Comparison of ENCODE assay signal across 15 cellular contexts in genomic region chr9:83431470-83432060, GRCh38.
DNase-seq lines count a peak whose midpoint lies in the region; ATAC-seq and TF ChIP-seq lines count a peak whose summit lies in the region.
"Had no signal": no experiment of that assay in that cellular context is flagged by ENCODE, and none has a peak within 500 bp of the region (broad histone marks: within the 10 kb centered on the region; RNA-seq: fewer than 3 reads in every experiment).

No MANE protein-coding gene starts in this region.

- H3K4me2 ChIP-seq in GM23248 (ENCODE audit: unreplicated experiment) = peak overlapping the region; percentile 18
- H3K4me2 ChIP-seq: BLaER1 had no signal

- WGBS in GM23248 (ENCODE audit: low coverage in 1 of 2, low lambda C conversion rate in 2 of 2, missing lambda C conversion rate in 2 of 2), 2 experiments = 61 to 72% methylated on average over 3 of the region's 3 CpGs

- H3K27me3 ChIP-seq in GM23248 (replicated peaks; ENCODE audit: insufficient read depth) (no peaks in the 10 kb centered on the region), SJSA1 (replicated peaks) (no peaks in the 10 kb centered on the region), Caco-2 (replicated peaks; ENCODE audit: control insufficient read depth, insufficient read depth, low read length) (no peaks in the 10 kb centered on the region)
- H3K27me3 ChIP-seq: BLaER1, uterus had no signal

- H3K4me3 ChIP-seq in GM23248 = no peak overlapping the region
- no peak overlapping the region for H3K4me3 ChIP-seq in SJSA1
- H3K4me3 ChIP-seq in Caco-2 (ENCODE audit: low read depth, low read length) = no peak overlapping the region
- H3K4me3 ChIP-seq: BLaER1, uterus had no signal

- DNase-seq in GM23248 (no peak), SJSA1 (ENCODE audit: low read depth in 1 of 2, low spot score in 2 of 2) (no peak), left cardiac atrium (peak; percentile 46), renal cortical epithelial cell (ENCODE audit: low read depth) (peak; percentile 25), Caco-2 (no peak)
- DNase-seq in activated T-cell treated with anti-CD3 and anti-CD28 coated beads, Interleukin-2, amount 50 U/mL, for 4 hours = no peak
- DNase-seq: activated CD4-positive, alpha-beta T cell treated with anti-CD3 and anti-CD28 coated beads, Interleukin-2, amount 10 ng/mL, durations not matched to agents 24 days and 14 days; activated naive CD4-positive, alpha-beta T cell treated with Interleukin-2 at 50 U/mL for 16 hours; NCI-H524 treated with DMSO at 0.1 percent for 48 hours; retina had no signal

- H2AFZ ChIP-seq in GM23248 = no peak overlapping the region

- no TSS peak for BruUV-seq in Caco-2 (replicated peaks; lab: Mats Ljungman, UMichigan)

- H3K79me2 ChIP-seq in GM23248 (ENCODE audit: insufficient read depth) = no peaks in the 10 kb centered on the region

- peak; percentile 39 to 48 for ATAC-seq in left cardiac atrium
- no peak for ATAC-seq in GM18861 (IDR thresholded peaks at IDR 0.05; ENCODE audit: unreplicated experiment)
- no peak for ATAC-seq in HG03139 (IDR thresholded peaks at IDR 0.05; ENCODE audit: unreplicated experiment)
- ATAC-seq in activated T-cell treated with anti-CD3 and anti-CD28 coated beads, Interleukin-2, amount 50 U/mL, for 4 hours = no peak

- peaks cover 13% of the 10 kb centered on the region for H3K4me1 ChIP-seq in GM23248 (ENCODE audit: insufficient read depth)
- H3K4me1 ChIP-seq in SJSA1 (replicated peaks) = peaks cover 34% of the 10 kb centered on the region
- H3K4me1 ChIP-seq in Caco-2 = no peaks in the 10 kb centered on the region
- H3K4me1 ChIP-seq: BLaER1 had no signal

- H3K9me3 Mint-ChIP-seq in activated T-cell treated with anti-CD3 and anti-CD28 coated beads, Interleukin-2, amount 50 U/mL, for 4 hours = no peaks in the 10 kb centered on the region
- no peaks in the 10 kb centered on the region for H3K9me3 Mint-ChIP-seq in Caco-2 (ENCODE audit: unreplicated experiment)
- H3K9me3 Mint-ChIP-seq: activated CD4-positive, alpha-beta T cell treated with anti-CD3 and anti-CD28 coated beads, Interleukin-2, amount 10 ng/mL, durations not matched to agents 24 days and 14 days; memory B cell had no signal

- TF ChIP-seq CTCF in Caco-2 (IDR thresholded peaks at IDR 0.05; ENCODE audit: insufficient read depth in 1 of 2, low read depth in 1 of 2, low read length in 1 of 2, severe bottlenecking in 1 of 2, unreplicated experiment in 1 of 2) = no peak

- no peak overlapping the region for H3K4me3 Mint-ChIP-seq in activated T-cell treated with anti-CD3 and anti-CD28 coated beads, Interleukin-2, amount 50 U/mL, for 4 hours
- H3K4me3 Mint-ChIP-seq in Caco-2 (ENCODE audit: unreplicated experiment) = no peak overlapping the region
- H3K4me3 Mint-ChIP-seq: activated CD4-positive, alpha-beta T cell treated with anti-CD3 and anti-CD28 coated beads, Interleukin-2, amount 10 ng/mL, durations not matched to agents 24 days and 14 days; memory B cell had no signal

- in situ Hi-C loops in GM23248 (cut with MboI) = no loop called here

- CTCF ChIA-PET in Caco-2 (lab: Charles Lee) = interaction anchor here (0.6 kb wide), 1 partner anchor 113 kb away, joined by 3 read pairs; no protein-coding TSS in a partner anchor

- H3K9me3 ChIP-seq in GM23248 (ENCODE audit: low read depth) (no peaks in the 10 kb centered on the region), SJSA1 (replicated peaks) (no peaks in the 10 kb centered on the region), Caco-2 (no peaks in the 10 kb centered on the region)
- H3K9me3 ChIP-seq: BLaER1, uterus had no signal

- H3K9ac ChIP-seq in GM23248 = no peak overlapping the region
- H3K9ac ChIP-seq: BLaER1 had no signal

- intact Hi-C loops in left cardiac atrium (cut with DNase I) (no loop called here), Caco-2 (cut with micrococcal nuclease; ENCODE audit: unreplicated experiment) (no loop called here)

- POLR2A ChIA-PET in Caco-2 (lab: Charles Lee) = no interaction called here

- H3K36me3 Mint-ChIP-seq in activated T-cell treated with anti-CD3 and anti-CD28 coated beads, Interleukin-2, amount 50 U/mL, for 4 hours (ENCODE audit: insufficient read depth) = no peaks in the 10 kb centered on the region
- H3K36me3 Mint-ChIP-seq in Caco-2 (ENCODE audit: insufficient read depth, unreplicated experiment) = no peaks in the 10 kb centered on the region
- H3K36me3 Mint-ChIP-seq: memory B cell had no signal

- H3K27ac ChIP-seq in GM23248 (no peak overlapping the region), SJSA1 (peak overlapping the region; percentile 86)
- H3K27ac ChIP-seq: BLaER1 had no signal

- no peak overlapping the region for H3K27ac Mint-ChIP-seq in Caco-2 (ENCODE audit: unreplicated experiment)
- H3K27ac Mint-ChIP-seq: activated CD4-positive, alpha-beta T cell treated with anti-CD3 and anti-CD28 coated beads, Interleukin-2, amount 10 ng/mL, durations not matched to agents 24 days and 14 days; memory B cell had no signal

- H3K4me1 Mint-ChIP-seq in activated T-cell treated with anti-CD3 and anti-CD28 coated beads, Interleukin-2, amount 50 U/mL, for 4 hours (ENCODE audit: low read depth) = no peaks in the 10 kb centered on the region
- no peaks in the 10 kb centered on the region for H3K4me1 Mint-ChIP-seq in Caco-2 (ENCODE audit: low read depth, unreplicated experiment)
- H3K4me1 Mint-ChIP-seq: activated CD4-positive, alpha-beta T cell treated with anti-CD3 and anti-CD28 coated beads, Interleukin-2, amount 10 ng/mL, durations not matched to agents 24 days and 14 days; memory B cell had no signal

- H3F3A ChIP-seq in GM23248 (ENCODE audit: insufficient read depth) = peaks cover 13% of the 10 kb centered on the region; the same call in 1 of the 2 replicates

- H4K20me1 ChIP-seq in GM23248 (ENCODE audit: insufficient read depth) = no peaks in the 10 kb centered on the region
- H4K20me1 ChIP-seq: BLaER1 had no signal

- no peaks in the 10 kb centered on the region for H3K27me3 Mint-ChIP-seq in activated T-cell treated with anti-CD3 and anti-CD28 coated beads, Interleukin-2, amount 50 U/mL, for 4 hours (ENCODE audit: low read depth)
- peaks cover 2% of the 10 kb centered on the region for H3K27me3 Mint-ChIP-seq in Caco-2 (ENCODE audit: insufficient read depth, unreplicated experiment)
- H3K27me3 Mint-ChIP-seq: activated CD4-positive, alpha-beta T cell treated with anti-CD3 and anti-CD28 coated beads, Interleukin-2, amount 10 ng/mL, durations not matched to agents 24 days and 14 days; memory B cell had no signal

- H3K36me3 ChIP-seq in GM23248 (ENCODE audit: low read depth) (no peaks in the 10 kb centered on the region), SJSA1 (no peaks in the 10 kb centered on the region), Caco-2 (ENCODE audit: control insufficient read depth, insufficient read depth, low read length) (no peaks in the 10 kb centered on the region)
- H3K36me3 ChIP-seq: BLaER1, uterus had no signal

- no peaks in the 10 kb centered on the region for H3K9me2 ChIP-seq in GM23248 (ENCODE audit: insufficient read depth)

Comparison
In these comparisons a context has a peak if more than half of its experiments do, and no peak if none do; other contexts are left out.
1. DNase-seq: peak in left cardiac atrium (single experiment) and renal cortical epithelial cell (single experiment); none in GM23248 (single experiment), SJSA1 (0 of 2), activated T-cell treated with anti-CD3 and anti-CD28 coated beads, Interleukin-2, amount 50 U/mL, for 4 hours (single experiment) and Caco-2 (0 of 2).
2. ATAC-seq: peak in left cardiac atrium (2 of 2); none in GM18861 (single experiment), HG03139 (single experiment) and activated T-cell treated with anti-CD3 and anti-CD28 coated beads, Interleukin-2, amount 50 U/mL, for 4 hours (0 of 2).